In genomic region chr13:75250526-75251183, GRCh38 we compare ENCODE assay signal across 15 cellular contexts.
A peak's percentile ranks its signal among the peaks of the same experiment; 100 is the strongest.
DNase-seq lines count a peak whose midpoint lies in the region; ATAC-seq and TF ChIP-seq lines count a peak whose summit lies in the region.
"Had no signal": no experiment of that assay in that cellular context is flagged by ENCODE, and none has a peak within 500 bp of the region (broad histone marks: within the 10 kb centered on the region; RNA-seq: fewer than 3 reads in every experiment).

No MANE protein-coding gene starts in this region.

- POLR2A ChIA-PET in AG04450 (lab: Yijun Ruan, JAX): no interaction called here

- H3K27ac Mint-ChIP-seq in neural progenitor cell: no peak overlapping the region
- H3K27ac Mint-ChIP-seq: activated CD4-positive, alpha-beta memory T cell treated with anti-CD3 and anti-CD28 coated beads, Interleukin-2, amount 10 ng/mL, durations not matched to agents 7 days and 5 days; memory B cell had no signal

- ATAC-seq in HG03108 (IDR thresholded peaks at IDR 0.05; ENCODE audit: unreplicated experiment): no peak
- no peak for ATAC-seq in GM19023 (IDR thresholded peaks at IDR 0.05; ENCODE audit: unreplicated experiment)
- ATAC-seq: esophagus mucosa had no signal

- no peaks in the 10 kb centered on the region for H3F3A ChIP-seq in neural progenitor cell (ENCODE audit: low read depth)

- H3K4me3 ChIP-seq in AG04450 (ENCODE audit: low read depth, low read length): no peak overlapping the region
- H3K4me3 ChIP-seq in MG63: no peak overlapping the region
- H3K4me3 ChIP-seq in epithelial cell of esophagus (ENCODE audit: low read length): no peak overlapping the region
- H3K4me3 ChIP-seq in neural progenitor cell: no peak overlapping the region
- H3K4me3 ChIP-seq: tibial nerve had no signal

- H3K9me3 ChIP-seq in AG04450 (ENCODE audit: control insufficient read depth, insufficient read depth, low read length) (peaks cover 6% of the 10 kb centered on the region), MG63 (no peaks in the 10 kb centered on the region), neural progenitor cell (ENCODE audit: low read depth) (no peaks in the 10 kb centered on the region)

- H3K4me1 ChIP-seq in neural progenitor cell: no peaks in the 10 kb centered on the region

- DNase-seq in AG04450 (ENCODE audit: low read depth, low spot score) (peak; percentile 41), MG63 (peak; percentile 53), epithelial cell of esophagus (ENCODE audit: low read depth) (peak; percentile 58), kidney tubule cell (ENCODE audit: low spot score) (peak; percentile 47), KG1 (lab: John Stamatoyannopoulos, UW) (no peak), neural progenitor cell (ENCODE audit: low spot score) (no peak)
- DNase-seq: activated CD4-positive, alpha-beta memory T cell treated with anti-CD3 and anti-CD28 coated beads, Interleukin-2, amount 10 ng/mL, durations not matched to agents 7 days and 5 days; amniotic stem cell; cortex of kidney had no signal

- H3K36me3 ChIP-seq in MG63 (no peaks in the 10 kb centered on the region), neural progenitor cell (no peaks in the 10 kb centered on the region)
- H3K36me3 ChIP-seq: tibial nerve had no signal

- H2AFZ ChIP-seq in neural progenitor cell (replicated peaks): no peak overlapping the region

- H3K27ac ChIP-seq in AG04450 (ENCODE audit: low read depth, low read length) (no peak overlapping the region), neural progenitor cell (no peak overlapping the region)
- H3K27ac ChIP-seq: tibial nerve had no signal

- H3K36me3 Mint-ChIP-seq in neural progenitor cell: no peaks in the 10 kb centered on the region

- H3K4me3 Mint-ChIP-seq in neural progenitor cell: no peak overlapping the region
- H3K4me3 Mint-ChIP-seq: activated CD4-positive, alpha-beta memory T cell treated with anti-CD3 and anti-CD28 coated beads, Interleukin-2, amount 10 ng/mL, durations not matched to agents 7 days and 5 days; memory B cell; neural crest cell had no signal

- no peaks in the 10 kb centered on the region for H3K79me2 ChIP-seq in neural progenitor cell (ENCODE audit: low read depth)

- peaks cover 6% of the 10 kb centered on the region for H3K27me3 Mint-ChIP-seq in neural progenitor cell (ENCODE audit: insufficient read depth, low read depth)

- peaks cover 15% of the 10 kb centered on the region for H3K9me3 Mint-ChIP-seq in neural progenitor cell
- H3K9me3 Mint-ChIP-seq: activated CD4-positive, alpha-beta memory T cell treated with anti-CD3 and anti-CD28 coated beads, Interleukin-2, amount 10 ng/mL, durations not matched to agents 7 days and 5 days had no signal

- H3K27me3 ChIP-seq in AG04450 (ENCODE audit: control insufficient read depth, insufficient read depth, low read length) (no peaks in the 10 kb centered on the region), MG63 (no peaks in the 10 kb centered on the region), neural progenitor cell (no peaks in the 10 kb centered on the region)
- H3K27me3 ChIP-seq: tibial nerve had no signal

- no peak overlapping the region for H3K9ac ChIP-seq in neural progenitor cell

- TF ChIP-seq CTCF in AG04450 (IDR thresholded peaks at IDR 0.05; ENCODE audit: low read depth, low read length): no peak
- no peak for TF ChIP-seq CTCF in epithelial cell of esophagus (IDR thresholded peaks at IDR 0.05; ENCODE audit: insufficient read depth, low read depth, low read length, missing control alignments)
- TF ChIP-seq CTCF in neural progenitor cell (IDR thresholded peaks at IDR 0.05): no peak

- H3K4me2 ChIP-seq in neural progenitor cell: no peak overlapping the region

- H4K20me1 ChIP-seq in neural progenitor cell (ENCODE audit: low read depth): no peaks in the 10 kb centered on the region

- CTCF ChIA-PET in AG04450 (lab: Charles Lee): no interaction called here

- H3K4me1 Mint-ChIP-seq in neural progenitor cell: peaks cover 2% of the 10 kb centered on the region
- H3K4me1 Mint-ChIP-seq: activated CD4-positive, alpha-beta memory T cell treated with anti-CD3 and anti-CD28 coated beads, Interleukin-2, amount 10 ng/mL, durations not matched to agents 7 days and 5 days; memory B cell; neural crest cell had no signal

Comparison
In these comparisons a context has a peak if more than half of its experiments do, and no peak if none do; other contexts are left out.
1. DNase-seq: peak in AG04450 (single experiment), MG63 (single experiment), epithelial cell of esophagus (single experiment) and kidney tubule cell (single experiment); none in KG1 (single experiment) and neural progenitor cell (single experiment).